25 cellular contexts compared by ENCODE assay signal in genomic region chrX:22073928-22074327, GRCh38. TPM values are rescaled to one million over a fixed set of nuclear protein-coding genes. Genes with fewer than 3 reads are reported as not detected.
"Had no signal": no experiment of that assay in that cellular context is flagged by ENCODE, and none has a peak within 500 bp of the region (broad histone marks: within the 10 kb centered on the region; RNA-seq: fewer than 3 reads in every experiment).

No MANE protein-coding gene starts in this region.

- H3K36me3 Mint-ChIP-seq: activated naive CD4-positive, alpha-beta T cell treated with anti-CD3 and anti-CD28 coated beads, Interleukin-2, amount 50 U/mL, for 72 hours; naive thymus-derived CD4-positive, alpha-beta T cell had no signal

- H3K9me3 Mint-ChIP-seq: activated CD4-positive, alpha-beta memory T cell treated with anti-CD3 and anti-CD28 coated beads, Interleukin-2, amount 10 ng/mL, durations not matched to agents 7 days and 5 days; activated CD4-positive, alpha-beta T cell treated with anti-CD3 and anti-CD28 coated beads, Interleukin-2, amount 10 ng/mL, durations not matched to agents 7 days and 5 days; activated naive CD4-positive, alpha-beta T cell treated with anti-CD3 and anti-CD28 coated beads, Interleukin-2, amount 50 U/mL, for 72 hours; activated T-helper 2 cell treated with anti-CD3 and anti-CD28 coated beads, Interferon-gamma antibody, Interleukin-2, Interleukin-4, amounts not matched to agents 10 μg/mL and 5 μg/mL and 100 μg/mL, durations not matched to agents 14 hours and 24 hours and 36 hours; naive thymus-derived CD4-positive, alpha-beta T cell; neural crest cell; stimulated activated naive CD8-positive, alpha-beta T cell treated with anti-CD3 and anti-CD28 coated beads, Interleukin-15, Interleukin-2, amounts not matched to agents 100 ng/mL and 50 ng/mL, for 24 hours; T-helper 1 cell treated with Interleukin-12 subunit alpha and Interleukin-12 subunit beta and Interleukin-4 antibody, amounts not matched to agents 30 μg/mL and 1 μg/mL, for 36 hours had no signal

- FAIRE-seq: keratinocyte had no signal

- H3K36me3 ChIP-seq: gastrocnemius medialis, right lobe of liver, thoracic aorta, upper lobe of right lung had no signal

- H3K27me3 ChIP-seq: gastrocnemius medialis, hepatocyte, upper lobe of right lung had no signal

- H3K27ac ChIP-seq: gastrocnemius medialis, hepatocyte, right lobe of liver, thoracic aorta, upper lobe of right lung had no signal

- DNase-seq: activated CD4-positive, alpha-beta memory T cell treated with anti-CD3 and anti-CD28 coated beads, Interleukin-2, amount 10 ng/mL, durations not matched to agents 7 days and 5 days; activated CD4-positive, alpha-beta T cell treated with anti-CD3 and anti-CD28 coated beads for 1 hour; activated CD4-positive, alpha-beta T cell treated with anti-CD3 and anti-CD28 coated beads, Interleukin-2, amount 10 ng/mL, durations not matched to agents 7 days and 5 days; activated T-cell treated with anti-CD3 and anti-CD28 coated beads, Interleukin-2, amount 50 U/mL, for 48 hours; dermis blood vessel endothelial cell; effector CD4-positive, alpha-beta T cell; gastrocnemius medialis; left cardiac atrium; left ventricle myocardium superior; midbrain; naive thymus-derived CD4-positive, alpha-beta T cell; nucleus accumbens; right lobe of liver; stimulated activated CD4-positive, alpha-beta T cell treated with anti-CD3 and anti-CD28 coated beads, Interleukin-4, amount 100 ng/mL, for 1 hour; SW 1271; T-helper 9 cell; upper lobe of right lung had no signal

- H3K4me1 Mint-ChIP-seq: activated CD4-positive, alpha-beta memory T cell treated with anti-CD3 and anti-CD28 coated beads, Interleukin-2, amount 10 ng/mL, durations not matched to agents 7 days and 5 days; activated CD4-positive, alpha-beta T cell treated with anti-CD3 and anti-CD28 coated beads, Interleukin-2, amount 10 ng/mL, durations not matched to agents 7 days and 5 days; naive thymus-derived CD4-positive, alpha-beta T cell had no signal

- H3K9me3 ChIP-seq: gastrocnemius medialis, right lobe of liver, thoracic aorta, upper lobe of right lung had no signal

- H3K27ac Mint-ChIP-seq: activated CD4-positive, alpha-beta memory T cell treated with anti-CD3 and anti-CD28 coated beads, Interleukin-2, amount 10 ng/mL, durations not matched to agents 7 days and 5 days; activated CD4-positive, alpha-beta T cell treated with anti-CD3 and anti-CD28 coated beads, Interleukin-2, amount 10 ng/mL, durations not matched to agents 7 days and 5 days; activated naive CD4-positive, alpha-beta T cell treated with anti-CD3 and anti-CD28 coated beads, Interleukin-2, amount 50 U/mL, for 72 hours; activated T-helper 2 cell treated with anti-CD3 and anti-CD28 coated beads, Interferon-gamma antibody, Interleukin-2, Interleukin-4, amounts not matched to agents 10 μg/mL and 5 μg/mL and 100 μg/mL, durations not matched to agents 14 hours and 24 hours and 36 hours; naive thymus-derived CD4-positive, alpha-beta T cell; stimulated activated naive CD8-positive, alpha-beta T cell treated with anti-CD3 and anti-CD28 coated beads, Interleukin-15, Interleukin-2, amounts not matched to agents 100 ng/mL and 50 ng/mL, for 24 hours; T-helper 1 cell treated with Interleukin-12 subunit alpha and Interleukin-12 subunit beta and Interleukin-4 antibody, amounts not matched to agents 30 μg/mL and 1 μg/mL, for 36 hours had no signal

- H3K4me2 ChIP-seq: hepatocyte had no signal

- H3K4me3 ChIP-seq: gastrocnemius medialis, hepatocyte, right lobe of liver, thoracic aorta, upper lobe of right lung had no signal

- H3K79me2 ChIP-seq: hepatocyte had no signal

- H3K4me3 Mint-ChIP-seq: activated CD4-positive, alpha-beta memory T cell treated with anti-CD3 and anti-CD28 coated beads, Interleukin-2, amount 10 ng/mL, durations not matched to agents 7 days and 5 days; activated CD4-positive, alpha-beta T cell treated with anti-CD3 and anti-CD28 coated beads, Interleukin-2, amount 10 ng/mL, durations not matched to agents 7 days and 5 days; naive thymus-derived CD4-positive, alpha-beta T cell; neural crest cell; stimulated activated naive CD8-positive, alpha-beta T cell treated with anti-CD3 and anti-CD28 coated beads, Interleukin-15, Interleukin-2, amounts not matched to agents 100 ng/mL and 50 ng/mL, for 24 hours; T-helper 1 cell treated with Interleukin-12 subunit alpha and Interleukin-12 subunit beta and Interleukin-4 antibody, amounts not matched to agents 30 μg/mL and 1 μg/mL, for 36 hours had no signal

- H3K4me1 ChIP-seq: gastrocnemius medialis, right lobe of liver, upper lobe of right lung had no signal

- H3K27me3 Mint-ChIP-seq: activated CD4-positive, alpha-beta memory T cell treated with anti-CD3 and anti-CD28 coated beads, Interleukin-2, amount 10 ng/mL, durations not matched to agents 7 days and 5 days; activated CD4-positive, alpha-beta T cell treated with anti-CD3 and anti-CD28 coated beads, Interleukin-2, amount 10 ng/mL, durations not matched to agents 7 days and 5 days; naive thymus-derived CD4-positive, alpha-beta T cell; stimulated activated naive CD8-positive, alpha-beta T cell treated with anti-CD3 and anti-CD28 coated beads, Interleukin-15, Interleukin-2, amounts not matched to agents 100 ng/mL and 50 ng/mL, for 24 hours had no signal

RNA-seq across cellular contexts. Expression of gene PHEX, which starts 41.8 kb away (rescaled TPM):
- polyA plus RNA-seq: naive thymus-derived CD4-positive, alpha-beta T cell had no signal
